ENCODE assay signal across 5 cellular contexts in genomic region chr6:161876231-161876630, GRCh38.
"Had no signal": no experiment of that assay in that cellular context is flagged by ENCODE, and none has a peak within 500 bp of the region (broad histone marks: within the 10 kb centered on the region; RNA-seq: fewer than 3 reads in every experiment).

No MANE protein-coding gene starts in this region.

- H3K27ac ChIP-seq: HL-60 had no signal

- H3K4me3 ChIP-seq: K562 had no signal

- DNase-seq: IMR-90, KBM-7, KG1 had no signal
